29 cellular contexts compared by ENCODE assay signal in genomic region chr1:167258858-167259257, GRCh38.
"Had no signal": no experiment of that assay in that cellular context is flagged by ENCODE, and none has a peak within 500 bp of the region (broad histone marks: within the 10 kb centered on the region; RNA-seq: fewer than 3 reads in every experiment).

No MANE protein-coding gene starts in this region.

- ATAC-seq: activated CD8-positive, alpha-beta T cell treated with anti-CD3 and anti-CD28 coated beads for 36 hours; body of pancreas; effector memory CD8-positive, alpha-beta T cell; esophagus mucosa; left cardiac atrium; lower lobe of right lung; pancreas; right lobe of liver; stimulated activated naive B cell treated with anti-CD40 and anti-IgM and Interleukin-4, amounts not matched to agents 10 μg/mL and 1 μg/mL and 100 μg/mL, for 72 hours had no signal

- DNase-seq: activated CD4-positive, alpha-beta T cell treated with anti-CD3 and anti-CD28 coated beads, Interleukin-2, amount 10 ng/mL, durations not matched to agents 7 days and 5 days; activated CD8-positive, alpha-beta T cell treated with anti-CD3 and anti-CD28 coated beads for 36 hours; activated gamma-delta T cell; anterior cingulate cortex; body of pancreas; effector memory CD8-positive, alpha-beta T cell; gastrocnemius medialis; head of caudate nucleus; islet precursor cell; left cardiac atrium; lower lobe of right lung; mesendoderm; nephron progenitor cell; pancreas; right lobe of liver; small intestine; stimulated activated CD4-positive, alpha-beta T cell treated with anti-CD3 and anti-CD28 coated beads, Interleukin-15, amount 100 ng/mL, for 24 hours; stimulated activated CD4-positive, alpha-beta T cell treated with anti-CD3 and anti-CD28 coated beads, Interleukin-2, amount 100 ng/mL, for 48 hours; stimulated activated CD8-positive, alpha-beta memory T cell treated with anti-CD3 and anti-CD28 coated beads, Interleukin-4, amount 100 ng/mL, for 48 hours; stimulated activated naive B cell treated with anti-CD40 and anti-IgM and Interleukin-4, amounts not matched to agents 10 μg/mL and 1 μg/mL and 100 μg/mL, for 72 hours; T-helper 1 cell; T1000; upper lobe of left lung had no signal

- H3K27me3 ChIP-seq: body of pancreas, cardiac muscle cell, dorsolateral prefrontal cortex, gastrocnemius medialis, pancreas, right lobe of liver, upper lobe of left lung had no signal

- H3K9me3 ChIP-seq: body of pancreas, gastrocnemius medialis, lower lobe of right lung, mucosa of descending colon, pancreas, right lobe of liver, upper lobe of left lung had no signal

- H3K4me3 Mint-ChIP-seq: activated CD4-positive, alpha-beta T cell treated with anti-CD3 and anti-CD28 coated beads, Interleukin-2, amount 10 ng/mL, durations not matched to agents 7 days and 5 days; activated CD8-positive, alpha-beta T cell treated with anti-CD3 and anti-CD28 coated beads for 36 hours; activated naive CD4-positive, alpha-beta T cell treated with anti-CD3 and anti-CD28 coated beads, Interleukin-2, amount 50 U/mL, for 24 hours; activated T-helper 1 cell treated with anti-CD3 and anti-CD28 coated beads, Interleukin-12 subunit alpha, Interleukin-12 subunit beta, Interleukin-2, Interleukin-4 antibody, amounts not matched to agents 30 ng/mL and 10 ng/mL and 1 ng/mL, durations not matched to agents 14 hours and 24 hours and 36 hours; effector memory CD8-positive, alpha-beta T cell; nephron progenitor cell; stimulated activated naive B cell treated with anti-CD40 and anti-IgM and Interleukin-4, amounts not matched to agents 10 μg/mL and 1 μg/mL and 100 μg/mL, for 72 hours had no signal

- H3K27ac Mint-ChIP-seq: activated CD4-positive, alpha-beta T cell treated with anti-CD3 and anti-CD28 coated beads, Interleukin-2, amount 10 ng/mL, durations not matched to agents 7 days and 5 days; activated CD8-positive, alpha-beta T cell treated with anti-CD3 and anti-CD28 coated beads for 36 hours; activated naive CD4-positive, alpha-beta T cell treated with anti-CD3 and anti-CD28 coated beads, Interleukin-2, amount 50 U/mL, for 24 hours; activated T-helper 1 cell treated with anti-CD3 and anti-CD28 coated beads, Interleukin-12 subunit alpha, Interleukin-12 subunit beta, Interleukin-2, Interleukin-4 antibody, amounts not matched to agents 30 ng/mL and 10 ng/mL and 1 ng/mL, durations not matched to agents 14 hours and 24 hours and 36 hours; effector memory CD8-positive, alpha-beta T cell; nephron progenitor cell; stimulated activated naive B cell treated with anti-CD40 and anti-IgM and Interleukin-4, amounts not matched to agents 10 μg/mL and 1 μg/mL and 100 μg/mL, for 72 hours had no signal

- H3K9me3 Mint-ChIP-seq: activated CD8-positive, alpha-beta T cell treated with anti-CD3 and anti-CD28 coated beads for 36 hours; activated naive CD4-positive, alpha-beta T cell treated with anti-CD3 and anti-CD28 coated beads, Interleukin-2, amount 50 U/mL, for 24 hours; activated T-helper 1 cell treated with anti-CD3 and anti-CD28 coated beads, Interleukin-12 subunit alpha, Interleukin-12 subunit beta, Interleukin-2, Interleukin-4 antibody, amounts not matched to agents 30 ng/mL and 10 ng/mL and 1 ng/mL, durations not matched to agents 14 hours and 24 hours and 36 hours; effector memory CD8-positive, alpha-beta T cell; nephron progenitor cell; stimulated activated naive B cell treated with anti-CD40 and anti-IgM and Interleukin-4, amounts not matched to agents 10 μg/mL and 1 μg/mL and 100 μg/mL, for 72 hours had no signal

- H3K27me3 Mint-ChIP-seq: activated CD4-positive, alpha-beta T cell treated with anti-CD3 and anti-CD28 coated beads, Interleukin-2, amount 10 ng/mL, durations not matched to agents 7 days and 5 days; activated CD8-positive, alpha-beta T cell treated with anti-CD3 and anti-CD28 coated beads for 36 hours; activated naive CD4-positive, alpha-beta T cell treated with anti-CD3 and anti-CD28 coated beads, Interleukin-2, amount 50 U/mL, for 24 hours; effector memory CD8-positive, alpha-beta T cell; stimulated activated naive B cell treated with anti-CD40 and anti-IgM and Interleukin-4, amounts not matched to agents 10 μg/mL and 1 μg/mL and 100 μg/mL, for 72 hours had no signal

- H3K4me3 ChIP-seq: body of pancreas, cardiac muscle cell, dorsolateral prefrontal cortex, gastrocnemius medialis, lower lobe of right lung, mucosa of descending colon, pancreas, right lobe of liver, upper lobe of left lung had no signal

- H3K36me3 Mint-ChIP-seq: activated naive CD4-positive, alpha-beta T cell treated with anti-CD3 and anti-CD28 coated beads, Interleukin-2, amount 50 U/mL, for 24 hours had no signal

- H3K27ac ChIP-seq: body of pancreas, cardiac muscle cell, lower lobe of right lung, pancreas, right lobe of liver, upper lobe of left lung had no signal

- H3K36me3 ChIP-seq: cardiac muscle cell, gastrocnemius medialis, lower lobe of right lung, pancreas, right lobe of liver, upper lobe of left lung had no signal
